ENCODE assay signal across 25 cellular contexts in genomic region chr3:41502461-41502860, GRCh38.
"Had no signal": no experiment of that assay in that cellular context is flagged by ENCODE, and none has a peak within 500 bp of the region (broad histone marks: within the 10 kb centered on the region; RNA-seq: fewer than 3 reads in every experiment).

No MANE protein-coding gene starts in this region.

- DNase-seq: islet precursor cell; left ventricle myocardium inferior; mesendoderm; naive B cell; natural killer cell; nephron progenitor cell; occipital lobe; right lobe of liver; stimulated activated CD4-positive, alpha-beta T cell treated with anti-CD3 and anti-CD28 coated beads, Interleukin-1b, Interleukin-23, amount 100 ng/mL, for 48 hours; stimulated activated CD4-positive, alpha-beta T cell treated with anti-CD3 and anti-CD28 coated beads, Interleukin-2, amount 100 ng/mL, for 48 hours; stimulated activated CD4-positive, alpha-beta T cell treated with anti-CD3 and anti-CD28 coated beads, Interleukin-4, amount 100 ng/mL, for 4 hours; stimulated activated CD8-positive, alpha-beta memory T cell treated with anti-CD3 and anti-CD28 coated beads, Interleukin-4, amount 100 ng/mL, for 48 hours; stimulated activated naive CD4-positive, alpha-beta T cell treated with Interleukin-2 at 50 U/mL for 16 hours; stimulated activated naive CD8-positive, alpha-beta T cell treated with anti-CD3 and anti-CD28 coated beads, Interleukin-15, amount 100 ng/mL, for 72 hours; substantia nigra had no signal

- H3K27me3 ChIP-seq: neural progenitor cell, neutrophil, right atrium auricular region, right lobe of liver, tibial nerve, vagina had no signal

- ATAC-seq: natural killer cell; right lobe of liver; stimulated activated memory B cell treated with anti-CD40 and anti-IgM and Interleukin-4, amounts not matched to agents 10 μg/mL and 1 μg/mL and 100 μg/mL, for 72 hours; stimulated activated naive CD8-positive, alpha-beta T cell treated with anti-CD3 and anti-CD28 coated beads, Interleukin-15, amount 100 ng/mL, for 72 hours had no signal

- H3K27me3 Mint-ChIP-seq: naive B cell; stimulated activated memory B cell treated with anti-CD40 and anti-IgM and Interleukin-4, amounts not matched to agents 10 μg/mL and 1 μg/mL and 100 μg/mL, for 72 hours; stimulated activated naive CD8-positive, alpha-beta T cell treated with anti-CD3 and anti-CD28 coated beads, Interleukin-15, amount 100 ng/mL, for 72 hours; type B pancreatic cell had no signal

- H3K4me3 ChIP-seq: left ventricle myocardium inferior, lung, neural progenitor cell, right atrium auricular region, right lobe of liver, smooth muscle cell, tibial nerve, vagina had no signal

- H3K36me3 Mint-ChIP-seq: mesothelial cell of epicardium; naive B cell; natural killer cell; neural progenitor cell; stimulated activated memory B cell treated with anti-CD40 and anti-IgM and Interleukin-4, amounts not matched to agents 10 μg/mL and 1 μg/mL and 100 μg/mL, for 72 hours; type B pancreatic cell had no signal

- H3K27ac Mint-ChIP-seq: mesothelial cell of epicardium; naive B cell; natural killer cell; nephron progenitor cell; neural progenitor cell; stimulated activated memory B cell treated with anti-CD40 and anti-IgM and Interleukin-4, amounts not matched to agents 10 μg/mL and 1 μg/mL and 100 μg/mL, for 72 hours; stimulated activated naive CD8-positive, alpha-beta T cell treated with anti-CD3 and anti-CD28 coated beads, Interleukin-15, amount 100 ng/mL, for 72 hours; type B pancreatic cell had no signal

- H3K4me1 Mint-ChIP-seq: mesothelial cell of epicardium; naive B cell; natural killer cell; nephron progenitor cell; neural progenitor cell; stimulated activated memory B cell treated with anti-CD40 and anti-IgM and Interleukin-4, amounts not matched to agents 10 μg/mL and 1 μg/mL and 100 μg/mL, for 72 hours had no signal

- H3K9me3 Mint-ChIP-seq: mesothelial cell of epicardium; natural killer cell; nephron progenitor cell; neural progenitor cell; stimulated activated memory B cell treated with anti-CD40 and anti-IgM and Interleukin-4, amounts not matched to agents 10 μg/mL and 1 μg/mL and 100 μg/mL, for 72 hours; type B pancreatic cell had no signal

- H3K4me3 Mint-ChIP-seq: mesothelial cell of epicardium; naive B cell; natural killer cell; nephron progenitor cell; neural progenitor cell; stimulated activated memory B cell treated with anti-CD40 and anti-IgM and Interleukin-4, amounts not matched to agents 10 μg/mL and 1 μg/mL and 100 μg/mL, for 72 hours; stimulated activated naive CD8-positive, alpha-beta T cell treated with anti-CD3 and anti-CD28 coated beads, Interleukin-15, amount 100 ng/mL, for 72 hours; type B pancreatic cell had no signal

- H3K36me3 ChIP-seq: left ventricle myocardium inferior, neural progenitor cell, neutrophil, right atrium auricular region, right lobe of liver, tibial nerve, vagina had no signal
